Comparison of ENCODE assay signal across 17 cellular contexts in the genomic region with DNA sequence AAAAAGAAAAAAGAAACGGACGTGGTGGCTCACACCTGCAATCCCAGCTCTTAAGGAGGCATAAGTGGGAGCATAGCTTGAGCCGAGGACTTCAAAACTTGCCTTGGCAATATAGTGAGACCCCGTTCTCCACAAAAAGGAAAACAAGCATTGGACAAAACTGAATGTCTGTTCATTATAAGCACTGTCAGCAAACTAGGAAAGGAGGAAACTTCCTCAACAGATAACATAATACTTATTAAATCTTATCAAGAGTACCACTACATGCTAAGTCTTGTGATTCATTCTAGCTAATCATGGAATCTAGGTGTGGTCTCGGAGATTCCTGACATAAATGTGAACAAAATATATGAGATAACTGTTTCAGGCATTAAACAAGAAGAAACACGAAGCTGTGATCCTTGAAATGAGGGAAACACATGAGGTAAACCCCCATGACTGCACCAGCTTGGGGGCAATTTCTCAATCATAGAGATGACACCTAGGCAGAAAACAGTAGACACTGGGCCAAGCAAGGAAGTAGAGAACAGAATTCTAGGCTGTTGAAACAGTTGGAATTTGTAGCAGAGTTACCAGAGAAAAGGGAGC. TPM values are rescaled to one million over a fixed set of nuclear protein-coding genes. Genes with fewer than 3 reads are reported as not detected.
DNase-seq lines count a peak whose midpoint lies in the region; ATAC-seq, FAIRE-seq and TF ChIP-seq lines count a peak whose summit lies in the region.
"Had no signal": no experiment of that assay in that cellular context is flagged by ENCODE, and none has a peak within 500 bp of the region (broad histone marks: within the 10 kb centered on the region; RNA-seq: fewer than 3 reads in every experiment).

No MANE protein-coding gene starts in this region.

- H3K27ac Mint-ChIP-seq in activated CD8-positive, alpha-beta T cell treated with anti-CD3 and anti-CD28 coated beads for 36 hours = peak overlapping the region; percentile 79
- H3K27ac Mint-ChIP-seq in activated CD8-positive, alpha-beta T cell treated with anti-CD3 and anti-CD28 coated beads, Interleukin-2, amount 10 ng/mL, durations not matched to agents 7 days and 5 days = no peak overlapping the region

- H3K9me3 ChIP-seq in small intestine (ENCODE audit: control insufficient read depth, low read depth) = no peaks in the 10 kb centered on the region
- H3K9me3 ChIP-seq: upper lobe of left lung had no signal

- intact Hi-C loops in activated CD8-positive, alpha-beta T cell treated with anti-CD3 and anti-CD28 coated beads for 36 hours (cut with micrococcal nuclease) = no loop called here

- no peak overlapping the region for H3K27ac ChIP-seq in small intestine (ENCODE audit: low read depth in 1 of 2, low read length in 1 of 2)
- H3K27ac ChIP-seq: KMS-11, upper lobe of left lung had no signal

- no peak for TF ChIP-seq CTCF in activated CD8-positive, alpha-beta T cell treated with anti-CD3 and anti-CD28 coated beads for 36 hours (IDR thresholded peaks at IDR 0.05)
- no peak for TF ChIP-seq CTCF in fibroblast of the aortic adventitia (IDR thresholded peaks at IDR 0.05; ENCODE audit: insufficient read depth, low read length)

- POLR2A ChIA-PET in activated CD8-positive, alpha-beta T cell treated with anti-CD3 and anti-CD28 coated beads for 36 hours (lab: Charles Lee) = interaction anchor here (1.5 kb wide), 1 partner anchor 8 kb away, joined by 6 read pairs; no protein-coding TSS in a partner anchor
- POLR2A ChIA-PET in activated CD8-positive, alpha-beta T cell treated with anti-CD3 and anti-CD28 coated beads, Interleukin-2, amount 10 ng/mL, durations not matched to agents 7 days and 5 days (lab: Charles Lee) = no interaction called here

- CTCF ChIA-PET in activated CD8-positive, alpha-beta T cell treated with anti-CD3 and anti-CD28 coated beads for 36 hours (lab: Charles Lee) = interaction anchor here (0.7 to 1.0 kb wide), 4 partner anchors 22 to 229 kb away, joined by 3 to 4 read pairs (median 3); no protein-coding TSS in a partner anchor
- CTCF ChIA-PET in activated CD8-positive, alpha-beta T cell treated with anti-CD3 and anti-CD28 coated beads, Interleukin-2, amount 10 ng/mL, durations not matched to agents 7 days and 5 days (lab: Charles Lee) = no interaction called here

- no peaks in the 10 kb centered on the region for H3K9me3 Mint-ChIP-seq in activated CD8-positive, alpha-beta T cell treated with anti-CD3 and anti-CD28 coated beads for 36 hours
- H3K9me3 Mint-ChIP-seq in activated CD8-positive, alpha-beta T cell treated with anti-CD3 and anti-CD28 coated beads, Interleukin-2, amount 10 ng/mL, durations not matched to agents 7 days and 5 days (ENCODE audit: insufficient read depth) = no peaks in the 10 kb centered on the region
- H3K9me3 Mint-ChIP-seq: activated T-helper 1 cell treated with anti-CD3 and anti-CD28 coated beads, Interleukin-12 subunit alpha, Interleukin-12 subunit beta, Interleukin-2, Interleukin-4 antibody, amounts not matched to agents 30 ng/mL and 10 ng/mL and 1 ng/mL, durations not matched to agents 14 hours and 24 hours and 36 hours; CD14-positive monocyte had no signal

- peaks cover 55% of the 10 kb centered on the region for H3K36me3 Mint-ChIP-seq in activated CD8-positive, alpha-beta T cell treated with anti-CD3 and anti-CD28 coated beads for 36 hours (ENCODE audit: low read depth)
- peaks cover 60% of the 10 kb centered on the region for H3K36me3 Mint-ChIP-seq in activated CD8-positive, alpha-beta T cell treated with anti-CD3 and anti-CD28 coated beads, Interleukin-2, amount 10 ng/mL, durations not matched to agents 7 days and 5 days (ENCODE audit: low read depth)

- H3K27me3 Mint-ChIP-seq in activated CD8-positive, alpha-beta T cell treated with anti-CD3 and anti-CD28 coated beads for 36 hours = no peaks in the 10 kb centered on the region
- H3K27me3 Mint-ChIP-seq in activated CD8-positive, alpha-beta T cell treated with anti-CD3 and anti-CD28 coated beads, Interleukin-2, amount 10 ng/mL, durations not matched to agents 7 days and 5 days (ENCODE audit: low read depth) = no peaks in the 10 kb centered on the region

- H3K36me3 ChIP-seq in small intestine (ENCODE audit: control insufficient read depth in 2 of 2, insufficient read depth in 2 of 2, low read length in 2 of 2) = peaks cover 5 to 10% of the 10 kb centered on the region in 2 donors

- H3K4me1 ChIP-seq in small intestine (ENCODE audit: control insufficient read depth in 2 of 2, insufficient read depth in 1 of 2, low read depth in 1 of 2, low read length in 1 of 2) = no peaks in the 10 kb centered on the region
- H3K4me1 ChIP-seq: upper lobe of left lung had no signal

- DNase-seq in activated CD8-positive, alpha-beta T cell treated with anti-CD3 and anti-CD28 coated beads for 36 hours = no peak
- DNase-seq in activated CD8-positive, alpha-beta T cell treated with anti-CD3 and anti-CD28 coated beads, Interleukin-2, amount 10 ng/mL, durations not matched to agents 7 days and 5 days = no peak
- peak; percentile 89 for DNase-seq in NCI-H226
- peak; percentile 3 for DNase-seq in fibroblast of the aortic adventitia (ENCODE audit: low read depth)
- DNase-seq in small intestine = peak; percentile 4
- no peak for DNase-seq in NCI-H2227 (lab: John Stamatoyannopoulos, UW; ENCODE audit: unreplicated experiment)
- no peak for DNase-seq in SW480 (ENCODE audit: low spot score)
- DNase-seq in NCI-H1417 treated with DMSO at 0.1 percent for 48 hours (lab: John Stamatoyannopoulos, UW) = no peak
- DNase-seq: cortex of kidney, DND-41, NCI-H1105, NCI-H774, PC-3, upper lobe of left lung had no signal

- ATAC-seq in activated CD8-positive, alpha-beta T cell treated with anti-CD3 and anti-CD28 coated beads for 36 hours = no peak
- no peak for ATAC-seq in activated CD8-positive, alpha-beta T cell treated with anti-CD3 and anti-CD28 coated beads, Interleukin-2, amount 10 ng/mL, durations not matched to agents 7 days and 5 days
- ATAC-seq: PC-3 had no signal

- no peak for FAIRE-seq in small intestine (lab: Jason Lieb, UNC)

- peaks cover 17% of the 10 kb centered on the region for H3K4me1 Mint-ChIP-seq in activated CD8-positive, alpha-beta T cell treated with anti-CD3 and anti-CD28 coated beads for 36 hours (ENCODE audit: low read depth)
- H3K4me1 Mint-ChIP-seq in activated CD8-positive, alpha-beta T cell treated with anti-CD3 and anti-CD28 coated beads, Interleukin-2, amount 10 ng/mL, durations not matched to agents 7 days and 5 days (ENCODE audit: low read depth) = peaks cover 7% of the 10 kb centered on the region
- H3K4me1 Mint-ChIP-seq: CD14-positive monocyte had no signal

- no peak overlapping the region for H3K4me3 Mint-ChIP-seq in activated CD8-positive, alpha-beta T cell treated with anti-CD3 and anti-CD28 coated beads for 36 hours
- H3K4me3 Mint-ChIP-seq in activated CD8-positive, alpha-beta T cell treated with anti-CD3 and anti-CD28 coated beads, Interleukin-2, amount 10 ng/mL, durations not matched to agents 7 days and 5 days = no peak overlapping the region
- H3K4me3 Mint-ChIP-seq: activated T-helper 1 cell treated with anti-CD3 and anti-CD28 coated beads, Interleukin-12 subunit alpha, Interleukin-12 subunit beta, Interleukin-2, Interleukin-4 antibody, amounts not matched to agents 30 ng/mL and 10 ng/mL and 1 ng/mL, durations not matched to agents 14 hours and 24 hours and 36 hours; CD14-positive monocyte had no signal

- no peak overlapping the region for H3K4me3 ChIP-seq in fibroblast of the aortic adventitia (ENCODE audit: low read depth, low read length)
- no peak overlapping the region for H3K4me3 ChIP-seq in small intestine (ENCODE audit: low read depth in 1 of 2, low read length in 2 of 2)
- H3K4me3 ChIP-seq: upper lobe of left lung had no signal

- 76 to 89% (median 88%) methylated on average over 6 of the region's 6 CpGs for WGBS in small intestine, 3 donors

- no peaks in the 10 kb centered on the region for H3K27me3 ChIP-seq in small intestine (ENCODE audit: control insufficient read depth in 2 of 2, insufficient read depth in 2 of 2, low read length in 2 of 2)
- H3K27me3 ChIP-seq: upper lobe of left lung had no signal

RNA-seq across cellular contexts. Expression of a gene that starts 33.3 kb away (rescaled TPM):
- 10 to 100 TPM; 38.2 to 38.8 TPM for total RNA-seq in activated CD8-positive, alpha-beta T cell treated with anti-CD3 and anti-CD28 coated beads for 36 hours
- total RNA-seq in activated CD8-positive, alpha-beta T cell treated with anti-CD3 and anti-CD28 coated beads, Interleukin-2, amount 10 ng/mL, durations not matched to agents 7 days and 5 days = 10 to 100 TPM; 38.0 to 40.2 TPM
- 92.6 and 101 TPM in 2 replicates for total RNA-seq in fibroblast of the aortic adventitia (ENCODE audit: low replicate concordance)
- 10 to 100 TPM in 1 of 3 donors, 1 to 10 TPM in 2; 5.7 to 10.7 (median 8.3) TPM for polyA plus RNA-seq in small intestine

Comparison
In these comparisons a context has a peak if more than half of its experiments do, and no peak if none do; other contexts are left out.
1. DNase-seq: peak in NCI-H226 (single experiment), fibroblast of the aortic adventitia (single experiment) and small intestine (single experiment); none in activated CD8-positive, alpha-beta T cell treated with anti-CD3 and anti-CD28 coated beads for 36 hours (single experiment), activated CD8-positive, alpha-beta T cell treated with anti-CD3 and anti-CD28 coated beads, Interleukin-2, amount 10 ng/mL, durations not matched to agents 7 days and 5 days (single experiment), NCI-H2227 (single experiment), SW480 (single experiment) and NCI-H1417 treated with DMSO at 0.1 percent for 48 hours (single experiment).